Comparison of ENCODE assay signal across 8 cellular contexts in the genomic region with DNA sequence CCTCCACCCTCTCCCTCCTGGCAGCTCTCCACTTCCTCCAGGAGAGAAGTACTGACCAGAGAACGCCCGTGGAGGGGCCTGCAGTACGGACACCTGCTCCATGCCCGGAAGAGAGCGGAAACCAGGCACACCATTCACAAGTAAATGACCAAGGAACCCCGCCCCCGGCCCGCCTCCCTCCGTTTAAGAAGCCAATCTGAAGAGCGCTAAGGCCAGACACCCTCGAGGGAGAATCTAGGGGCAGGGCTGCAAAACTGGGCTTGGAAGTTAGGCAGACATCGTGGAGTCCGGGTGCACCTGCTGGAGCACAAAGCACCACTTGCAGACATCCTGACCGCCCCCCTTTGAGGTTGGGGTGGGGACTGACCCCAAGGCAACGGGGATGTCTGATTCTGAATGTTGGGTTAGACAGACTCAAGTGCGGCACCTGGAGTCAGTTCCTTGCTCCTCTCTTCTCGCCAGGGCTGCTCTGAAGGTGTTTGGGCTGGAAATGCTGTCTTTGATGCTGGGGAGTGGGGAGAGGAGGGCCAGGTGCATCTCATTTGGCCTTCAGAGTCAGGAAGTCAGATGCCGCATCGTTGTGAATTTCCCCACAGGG. TPM values are rescaled to one million over a fixed set of nuclear protein-coding genes. Genes with fewer than 3 reads are reported as not detected.
A peak's percentile ranks its signal among the peaks of the same experiment; 100 is the strongest.
DNase-seq lines count a peak whose midpoint lies in the region; ATAC-seq and TF ChIP-seq lines count a peak whose summit lies in the region.

No MANE protein-coding gene starts in this region.

- peaks cover 5% of the 10 kb centered on the region for H3K79me1 ChIP-seq in H9 (ENCODE audit: insufficient read depth, low read depth, low read length, poor library complexity, severe bottlenecking)

- DNase-seq in EH (ENCODE audit: low read depth) (peak; percentile 85), H9 (peak; percentile 98), NCI-H1105 treated with DMSO at 0.1 percent for 48 hours (lab: John Stamatoyannopoulos, UW) (peak; percentile 91), left ventricle myocardium inferior (peak; percentile 75), vagina (ENCODE audit: extremely low spot score in 2 of 2) (no peak)
- peak; percentile 79 for DNase-seq in activated naive CD8-positive, alpha-beta T cell treated with anti-CD3 and anti-CD28 coated beads, Interleukin-2, amount 50 U/mL, for 24 hours

- intact Hi-C loops in left ventricle myocardium inferior (cut with micrococcal nuclease) (no loop called here), vagina (cut with DNase I) (loop anchor here (5.0 kb wide), 1 partner anchor 41 kb away; a partner anchor contains a TSS)

- H4K91ac ChIP-seq in H9 (ENCODE audit: insufficient read length, low read depth, low read length): no peak overlapping the region

- H3K4me3 ChIP-seq in SU-DHL-6 (ENCODE audit: insufficient read depth, low read length, poor library complexity, severe bottlenecking): peak overlapping the region; percentile 77
- peak overlapping the region; percentile 87 for H3K4me3 ChIP-seq in left ventricle myocardium inferior
- peak overlapping the region; percentile 89 for H3K4me3 ChIP-seq in rectal smooth muscle tissue (ENCODE audit: low read length)
- H3K4me3 ChIP-seq in vagina: peak overlapping the region; percentile 72

- H3K9ac ChIP-seq in H9 (ENCODE audit: extremely low read depth, insufficient read length, low read length): peak overlapping the region; percentile 31
- peak overlapping the region; percentile 99 for H3K9ac ChIP-seq in SU-DHL-6 (ENCODE audit: low read length)
- peak overlapping the region; percentile 68 for H3K9ac ChIP-seq in rectal smooth muscle tissue (ENCODE audit: low read length)

- peak overlapping the region; percentile 84 to 89 for H3K4me3 Mint-ChIP-seq in H9
- H3K4me3 Mint-ChIP-seq in activated naive CD8-positive, alpha-beta T cell treated with anti-CD3 and anti-CD28 coated beads, Interleukin-2, amount 50 U/mL, for 24 hours: peak overlapping the region; percentile 89

- peaks cover 2% of the 10 kb centered on the region; the same call in 1 of the 2 replicates for H3K79me2 ChIP-seq in H9 (ENCODE audit: insufficient read depth, low read length)
- peaks cover 14% of the 10 kb centered on the region for H3K79me2 ChIP-seq in SU-DHL-6 (ENCODE audit: insufficient read depth, low read length)

- peaks cover 13 to 48% (median 38%) of the 10 kb centered on the region in 3 experiments; a peak in 6 of 7 replicates for H3K36me3 Mint-ChIP-seq in H9 (ENCODE audit: insufficient read depth in 1 of 3, low read depth in 3 of 3)
- peaks cover 25% of the 10 kb centered on the region for H3K36me3 Mint-ChIP-seq in activated naive CD8-positive, alpha-beta T cell treated with anti-CD3 and anti-CD28 coated beads, Interleukin-2, amount 50 U/mL, for 24 hours (ENCODE audit: low read depth)

- H3K4me1 ChIP-seq in H9 (ENCODE audit: insufficient read depth, low read length): peaks cover 3% of the 10 kb centered on the region; the same call in 1 of the 2 replicates
- H3K4me1 ChIP-seq in left ventricle myocardium inferior: peaks cover 69% of the 10 kb centered on the region
- peaks cover 12% of the 10 kb centered on the region for H3K4me1 ChIP-seq in rectal smooth muscle tissue (ENCODE audit: control insufficient read depth, insufficient read depth, low read length)
- H3K4me1 ChIP-seq in vagina: peaks cover 25% of the 10 kb centered on the region

- H3K9me3 ChIP-seq in H9 (ENCODE audit: control insufficient read depth, low read depth, low read length) (no peaks in the 10 kb centered on the region), SU-DHL-6 (ENCODE audit: insufficient read depth, low read length) (no peaks in the 10 kb centered on the region), left ventricle myocardium inferior (replicated peaks) (no peaks in the 10 kb centered on the region), vagina (no peaks in the 10 kb centered on the region)

- H2BK120ac ChIP-seq in H9 (ENCODE audit: low read depth, low read length, poor library complexity, severe bottlenecking): no peak overlapping the region

- H4K20me1 ChIP-seq in H9 (ENCODE audit: control insufficient read depth, insufficient read depth, insufficient read length) (no peaks in the 10 kb centered on the region), SU-DHL-6 (ENCODE audit: low read depth, low read length) (no peaks in the 10 kb centered on the region; the same call in 1 of the 2 replicates)

- no peaks in the 10 kb centered on the region for H3K9me2 ChIP-seq in SU-DHL-6 (replicated peaks; ENCODE audit: insufficient read depth, low read length)

- no peaks in the 10 kb centered on the region for H3F3A ChIP-seq in SU-DHL-6 (ENCODE audit: insufficient read depth)

- H4K5ac ChIP-seq in H9 (ENCODE audit: insufficient read length, low read depth, low read length): no peak overlapping the region

- no peak overlapping the region for H3K56ac ChIP-seq in H9 (ENCODE audit: insufficient read length, low read depth, low read length)

- ATAC-seq in activated naive CD8-positive, alpha-beta T cell treated with anti-CD3 and anti-CD28 coated beads, Interleukin-2, amount 50 U/mL, for 24 hours: peak; percentile 76

- H3K18ac ChIP-seq in H9 (ENCODE audit: insufficient read length, low read depth, low read length): no peak overlapping the region

- peaks cover 10% of the 10 kb centered on the region for H3K23me2 ChIP-seq in H9 (ENCODE audit: insufficient read length, low read depth, low read length, poor library complexity, severe bottlenecking)

- H3K4ac ChIP-seq in H9 (ENCODE audit: low read depth, low read length): no peak overlapping the region

- H3K4me1 Mint-ChIP-seq in H9: peaks cover 16% of the 10 kb centered on the region in 2 experiments
- H3K4me1 Mint-ChIP-seq in activated naive CD8-positive, alpha-beta T cell treated with anti-CD3 and anti-CD28 coated beads, Interleukin-2, amount 50 U/mL, for 24 hours: peaks cover 41% of the 10 kb centered on the region

- WGBS in H9 (ENCODE audit: extremely low coverage, insufficient read length, low lambda C conversion rate): no CpG with 5 or more reads among the region's 19 CpGs

- no peak for TF ChIP-seq POLR2A in vagina (IDR thresholded peaks at IDR 0.05)

- no peak overlapping the region for H2BK12ac ChIP-seq in H9 (ENCODE audit: insufficient read length, low read depth, low read length)

- H3K27ac ChIP-seq in H9 (ENCODE audit: insufficient read length, low read depth, low read length) (no peak overlapping the region), SU-DHL-6 (ENCODE audit: low read depth, low read length) (peak overlapping the region; percentile 54), left ventricle myocardium inferior (replicated peaks) (peak overlapping the region; percentile 96), rectal smooth muscle tissue (ENCODE audit: low read depth, low read length) (peak overlapping the region; percentile 67), vagina (peak overlapping the region; percentile 65)

- no peak overlapping the region for H4K8ac ChIP-seq in H9 (replicated peaks; ENCODE audit: insufficient read length, low read depth, low read length)

- no peak overlapping the region for H3T11ph ChIP-seq in H9 (ENCODE audit: low read length)

- H3K4me2 ChIP-seq in H9 (ENCODE audit: insufficient read depth, insufficient read length, low read length): peak overlapping the region; percentile 39
- H3K4me2 ChIP-seq in SU-DHL-6 (ENCODE audit: low read depth, low read length, poor library complexity, severe bottlenecking): peak overlapping the region; percentile 97

- TF ChIP-seq CTCF in H9 (conservative IDR thresholded peaks at IDR 0.05): no peak; the same call in 2 of the 3 replicates
- TF ChIP-seq CTCF in SU-DHL-6 (IDR thresholded peaks at IDR 0.05; ENCODE audit: insufficient read depth, low read length, poor library complexity, severe bottlenecking): no peak
- TF ChIP-seq CTCF in left ventricle myocardium inferior (IDR thresholded peaks at IDR 0.05; ENCODE audit: borderline replicate concordance): no peak
- TF ChIP-seq CTCF in vagina (IDR thresholded peaks at IDR 0.05): no peak

- H3K27me3 Mint-ChIP-seq in H9 (ENCODE audit: low read depth): no peaks in the 10 kb centered on the region
- no peaks in the 10 kb centered on the region for H3K27me3 Mint-ChIP-seq in activated naive CD8-positive, alpha-beta T cell treated with anti-CD3 and anti-CD28 coated beads, Interleukin-2, amount 50 U/mL, for 24 hours

- H3K14ac ChIP-seq in H9 (ENCODE audit: insufficient read depth, low read length): no peak overlapping the region

- H2AFZ ChIP-seq in H9 (ENCODE audit: low read length) (no peak overlapping the region), SU-DHL-6 (ENCODE audit: low read depth, low read length, severe bottlenecking) (peak overlapping the region; percentile 49)

- H3K9me3 Mint-ChIP-seq in H9: no peaks in the 10 kb centered on the region; a peak in 1 of 5 replicates
- H3K9me3 Mint-ChIP-seq in activated naive CD8-positive, alpha-beta T cell treated with anti-CD3 and anti-CD28 coated beads, Interleukin-2, amount 50 U/mL, for 24 hours: no peaks in the 10 kb centered on the region

- no peaks in the 10 kb centered on the region for H3K27me3 ChIP-seq in H9 (ENCODE audit: insufficient read depth, low read length)
- H3K27me3 ChIP-seq in SU-DHL-6 (ENCODE audit: low read length): no peaks in the 10 kb centered on the region
- H3K27me3 ChIP-seq in left ventricle myocardium inferior (ENCODE audit: low read depth): no peaks in the 10 kb centered on the region
- no peaks in the 10 kb centered on the region for H3K27me3 ChIP-seq in rectal smooth muscle tissue (ENCODE audit: control insufficient read depth, insufficient read depth, low read length)
- H3K27me3 ChIP-seq in vagina: no peaks in the 10 kb centered on the region

- no peak overlapping the region for H2BK5ac ChIP-seq in H9 (ENCODE audit: insufficient read length, low read length)

- H3K27ac Mint-ChIP-seq in H9: peak overlapping the region; percentile 78 to 96 (median 87); a peak in 6 of 7 replicates
- peak overlapping the region; percentile 92 for H3K27ac Mint-ChIP-seq in activated naive CD8-positive, alpha-beta T cell treated with anti-CD3 and anti-CD28 coated beads, Interleukin-2, amount 50 U/mL, for 24 hours

- no peak overlapping the region for H3K23ac ChIP-seq in H9 (ENCODE audit: insufficient read length, low read depth, low read length)

- no peak overlapping the region for H2BK15ac ChIP-seq in H9 (ENCODE audit: low read depth, low read length)

- H2BK20ac ChIP-seq in H9 (ENCODE audit: low read depth, low read length, poor library complexity, severe bottlenecking): no peak overlapping the region

- no peak overlapping the region for H2AK5ac ChIP-seq in H9 (ENCODE audit: insufficient read length, low read length)

- H3K36me3 ChIP-seq in SU-DHL-6 (ENCODE audit: low read length) (no peaks in the 10 kb centered on the region), left ventricle myocardium inferior (peaks cover 27% of the 10 kb centered on the region), rectal smooth muscle tissue (ENCODE audit: control insufficient read depth, insufficient read depth, low read length) (peaks cover 4% of the 10 kb centered on the region), vagina (peaks cover 0 to 16% of the 10 kb centered on the region in 2 donors)

RNA-seq across cellular contexts. Expression of a gene that starts 1.0 kb away (rescaled TPM):
- total RNA-seq in H9 (2021): 54.0 and 54.8 TPM in 2 replicates
- total RNA-seq in left ventricle myocardium inferior: 15.9 TPM
- 21.4 TPM for total RNA-seq in vagina

RNA-seq across cellular contexts. Expression of a gene that starts 24.9 kb away (rescaled TPM):
- total RNA-seq in H9 (2021): 1.0 and 1.6 TPM in 2 replicates
- total RNA-seq in left ventricle myocardium inferior: 0.38 TPM
- 6.6 TPM for total RNA-seq in vagina

RNA-seq across cellular contexts. Expression of a gene that starts 40.5 kb away (rescaled TPM):
- total RNA-seq in H9 (2021) (4,136 and 4,160 TPM in 2 replicates), left ventricle myocardium inferior (342 TPM), vagina (2,441 TPM)

Comparison
In these comparisons a context has a peak if more than half of its experiments do, and no peak if none do; other contexts are left out.
1. DNase-seq: peak in EH (single experiment), H9 (single experiment), NCI-H1105 treated with DMSO at 0.1 percent for 48 hours (single experiment), activated naive CD8-positive, alpha-beta T cell treated with anti-CD3 and anti-CD28 coated beads, Interleukin-2, amount 50 U/mL, for 24 hours (single experiment) and left ventricle myocardium inferior (single experiment); none in vagina (0 of 2).
2. H3K9ac ChIP-seq: peak in every context shown above with its lines; median percentile 99 in SU-DHL-6; 68 in rectal smooth muscle tissue; 31 in H9.
3. Peak in every context shown above with its lines, with median percentiles within 50 percentile points of each other: H3K4me3 ChIP-seq.